8 cellular contexts compared by ENCODE assay signal in the genomic region with DNA sequence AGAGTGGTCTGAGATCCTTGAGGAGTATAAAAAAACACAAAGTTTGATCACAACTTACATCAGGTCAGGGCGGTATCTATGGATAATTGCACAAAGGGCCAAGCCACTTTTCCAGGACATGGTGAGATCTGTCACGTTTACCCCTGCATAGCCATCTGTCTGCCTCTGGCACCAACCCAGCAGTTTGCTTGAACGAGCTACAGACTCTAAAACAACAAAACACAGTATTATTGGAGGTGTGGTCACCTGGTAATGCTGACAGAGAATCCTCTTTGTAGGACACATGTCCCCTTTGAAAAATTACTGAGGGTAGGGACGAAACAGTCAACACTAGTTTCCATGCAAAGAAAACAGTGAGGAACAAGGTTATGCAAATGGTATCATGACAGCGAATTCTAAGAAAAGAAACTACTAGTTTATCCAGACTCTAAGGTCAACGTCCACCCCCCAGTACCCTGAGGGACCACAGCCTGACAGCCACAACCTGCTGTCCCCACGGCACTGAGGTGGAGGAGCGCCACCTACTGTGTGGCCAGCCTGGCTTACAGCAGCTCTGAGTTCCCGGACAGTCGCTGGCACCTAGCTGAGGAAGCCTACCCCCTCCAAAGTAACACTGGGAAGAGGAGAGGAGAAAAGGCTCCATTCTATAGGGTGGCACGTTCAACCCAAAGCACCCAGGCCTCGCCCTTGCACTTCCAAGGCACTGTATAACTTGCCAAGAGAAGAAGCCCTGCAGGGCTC.
A peak's percentile ranks its signal among the peaks of the same experiment; 100 is the strongest.
DNase-seq lines count a peak whose midpoint lies in the region; ATAC-seq and TF ChIP-seq lines count a peak whose summit lies in the region.

No MANE protein-coding gene starts in this region.

- no peak overlapping the region for H3K4me3 Mint-ChIP-seq in osteocyte (ENCODE audit: unreplicated experiment)
- H3K4me3 Mint-ChIP-seq in activated CD8-positive, alpha-beta memory T cell treated with anti-CD3 and anti-CD28 coated beads, Interleukin-2, amount 10 ng/mL, durations not matched to agents 7 days and 5 days = no peak overlapping the region
- H3K4me3 Mint-ChIP-seq in natural killer cell treated with Interleukin-12 subunit alpha and Interleukin-12 subunit beta and Interleukin-15 and Interleukin-18, amount 100 ng/mL, for 72 hours = no peak overlapping the region

- no peak overlapping the region for H3K14ac ChIP-seq in trophoblast cell (ENCODE audit: low read length)

- DNase-seq in GM12865 (ENCODE audit: low read depth) (peak; percentile 26), NCI-H69 (lab: John Stamatoyannopoulos, UW) (peak; percentile 89), esophagus squamous epithelium (lab: John Stamatoyannopoulos, UW) (no peak), osteocyte (ENCODE audit: extremely low spot score, unreplicated experiment) (no peak), trophoblast cell (no peak)
- DNase-seq in activated CD8-positive, alpha-beta memory T cell treated with anti-CD3 and anti-CD28 coated beads, Interleukin-2, amount 10 ng/mL, durations not matched to agents 7 days and 5 days = no peak
- DNase-seq in natural killer cell treated with Interleukin-12 subunit alpha and Interleukin-12 subunit beta and Interleukin-15 and Interleukin-18, amount 100 ng/mL, for 72 hours (ENCODE audit: low spot score) = no peak
- no peak for DNase-seq in stimulated activated CD4-positive, alpha-beta T cell treated with anti-CD3 and anti-CD28 coated beads, Interleukin-15, amount 100 ng/mL, for 24 hours

- no peak overlapping the region for H3K23ac ChIP-seq in trophoblast cell (ENCODE audit: low read length)

- no peak overlapping the region for H2BK12ac ChIP-seq in trophoblast cell (ENCODE audit: low read length)

- no peak overlapping the region for H4K12ac ChIP-seq in trophoblast cell (ENCODE audit: low read depth, low read length)

- intact Hi-C loops in esophagus squamous epithelium (cut with DNase I) = loop anchor here (10.0 kb wide), 2 partner anchors 57 to 183 kb away; a partner anchor contains a TSS

- H3K4me3 ChIP-seq in GM12865 (ENCODE audit: low read depth, low read length) (no peak overlapping the region), esophagus squamous epithelium (no peak overlapping the region), trophoblast cell (ENCODE audit: low read depth, low read length) (no peak overlapping the region)

- H3K27ac ChIP-seq in esophagus squamous epithelium (peak overlapping the region in 2 of 4 donors; percentile 32 to 59), trophoblast cell (ENCODE audit: low read depth, low read length) (no peak overlapping the region)

- H3K9me3 ChIP-seq in esophagus squamous epithelium (no peaks in the 10 kb centered on the region), trophoblast cell (ENCODE audit: insufficient read depth, low read depth, low read length) (no peaks in the 10 kb centered on the region)

- H3K27ac Mint-ChIP-seq in osteocyte (ENCODE audit: unreplicated experiment) = no peak overlapping the region
- no peak overlapping the region for H3K27ac Mint-ChIP-seq in activated CD8-positive, alpha-beta memory T cell treated with anti-CD3 and anti-CD28 coated beads, Interleukin-2, amount 10 ng/mL, durations not matched to agents 7 days and 5 days
- no peak overlapping the region for H3K27ac Mint-ChIP-seq in natural killer cell treated with Interleukin-12 subunit alpha and Interleukin-12 subunit beta and Interleukin-15 and Interleukin-18, amount 100 ng/mL, for 72 hours

- H3K4ac ChIP-seq in trophoblast cell (ENCODE audit: low read depth, low read length) = no peak overlapping the region

- CTCF ChIA-PET in activated CD8-positive, alpha-beta memory T cell treated with anti-CD3 and anti-CD28 coated beads, Interleukin-2, amount 10 ng/mL, durations not matched to agents 7 days and 5 days (lab: Charles Lee) = interaction anchor here (1.0 to 1.9 kb wide), 2 partner anchors 62 to 184 kb away, joined by 4 to 6 read pairs; no protein-coding TSS in a partner anchor

- no peaks in the 10 kb centered on the region for H3K9me3 Mint-ChIP-seq in osteocyte (ENCODE audit: unreplicated experiment)
- H3K9me3 Mint-ChIP-seq in activated CD8-positive, alpha-beta memory T cell treated with anti-CD3 and anti-CD28 coated beads, Interleukin-2, amount 10 ng/mL, durations not matched to agents 7 days and 5 days (ENCODE audit: low read depth) = no peaks in the 10 kb centered on the region
- H3K9me3 Mint-ChIP-seq in natural killer cell treated with Interleukin-12 subunit alpha and Interleukin-12 subunit beta and Interleukin-15 and Interleukin-18, amount 100 ng/mL, for 72 hours = no peaks in the 10 kb centered on the region

- no peak for ATAC-seq in activated CD8-positive, alpha-beta memory T cell treated with anti-CD3 and anti-CD28 coated beads, Interleukin-2, amount 10 ng/mL, durations not matched to agents 7 days and 5 days
- no peak for ATAC-seq in natural killer cell treated with Interleukin-12 subunit alpha and Interleukin-12 subunit beta and Interleukin-15 and Interleukin-18, amount 100 ng/mL, for 72 hours

- H3K79me1 ChIP-seq in trophoblast cell (ENCODE audit: low read length) = peaks cover 1% of the 10 kb centered on the region

- no peak overlapping the region for H3K4me2 ChIP-seq in trophoblast cell (ENCODE audit: low read length)

- 54 to 56% methylated on average over 9 to 12 of the region's 12 CpGs for WGBS in esophagus squamous epithelium, 2 donors
- no CpG with 5 or more reads among the region's 12 CpGs for WGBS in trophoblast cell (ENCODE audit: extremely low coverage, insufficient coverage, insufficient read length)

- H3K27me3 ChIP-seq in esophagus squamous epithelium (no peaks in the 10 kb centered on the region), trophoblast cell (ENCODE audit: insufficient read depth, low read length) (no peaks in the 10 kb centered on the region)

- H2AK5ac ChIP-seq in trophoblast cell (ENCODE audit: low read length) = no peak overlapping the region

- H3K79me2 ChIP-seq in trophoblast cell (ENCODE audit: control insufficient read depth, insufficient read depth, low read length, poor library complexity) = peaks cover 1% of the 10 kb centered on the region

- no peak overlapping the region for H2BK120ac ChIP-seq in trophoblast cell (ENCODE audit: insufficient read depth, low read length, poor library complexity)

- H3K36me3 ChIP-seq in esophagus squamous epithelium (peaks cover 0 to 99% (median 13%) of the 10 kb centered on the region in 3 donors), trophoblast cell (ENCODE audit: control insufficient read depth in 1 of 2, insufficient read depth in 2 of 2, low read length in 2 of 2) (peaks cover 10 to 18% of the 10 kb centered on the region in 2 experiments)

- TF ChIP-seq POLR2A in esophagus squamous epithelium (IDR thresholded peaks at IDR 0.05) = no peak

- H4K8ac ChIP-seq in trophoblast cell (ENCODE audit: low read depth, low read length) = no peak overlapping the region

- TF ChIP-seq CTCF in GM12865 (IDR thresholded peaks at IDR 0.05; ENCODE audit: insufficient read depth, low read depth, low read length, missing control alignments) (peak; percentile 38), esophagus squamous epithelium (IDR thresholded peaks at IDR 0.05) (peak in 5 of 6 experiments; percentile 39 to 54 (median 46)), osteocyte (IDR thresholded peaks at IDR 0.05) (peak; percentile 23)

- H2BK5ac ChIP-seq in trophoblast cell (ENCODE audit: low read depth, low read length, poor library complexity) = no peak overlapping the region

- no peak overlapping the region for H2AFZ ChIP-seq in trophoblast cell (ENCODE audit: insufficient read depth, low read length, poor library complexity)

- H3K27me3 Mint-ChIP-seq in osteocyte (ENCODE audit: unreplicated experiment) = no peaks in the 10 kb centered on the region
- no peaks in the 10 kb centered on the region for H3K27me3 Mint-ChIP-seq in activated CD8-positive, alpha-beta memory T cell treated with anti-CD3 and anti-CD28 coated beads, Interleukin-2, amount 10 ng/mL, durations not matched to agents 7 days and 5 days
- no peaks in the 10 kb centered on the region for H3K27me3 Mint-ChIP-seq in natural killer cell treated with Interleukin-12 subunit alpha and Interleukin-12 subunit beta and Interleukin-15 and Interleukin-18, amount 100 ng/mL, for 72 hours

- peaks cover 38% of the 10 kb centered on the region for H3K36me3 Mint-ChIP-seq in osteocyte (ENCODE audit: unreplicated experiment)
- H3K36me3 Mint-ChIP-seq in activated CD8-positive, alpha-beta memory T cell treated with anti-CD3 and anti-CD28 coated beads, Interleukin-2, amount 10 ng/mL, durations not matched to agents 7 days and 5 days = peaks cover 7% of the 10 kb centered on the region
- H3K36me3 Mint-ChIP-seq in natural killer cell treated with Interleukin-12 subunit alpha and Interleukin-12 subunit beta and Interleukin-15 and Interleukin-18, amount 100 ng/mL, for 72 hours = peaks cover 7% of the 10 kb centered on the region

- no peak overlapping the region for H3K9ac ChIP-seq in trophoblast cell (ENCODE audit: low read length)

- H4K91ac ChIP-seq in trophoblast cell (ENCODE audit: low read depth, low read length) = no peak overlapping the region

- H3K4me1 ChIP-seq in esophagus squamous epithelium (peaks cover 0 to 23% (median 0%) of the 10 kb centered on the region in 3 donors), trophoblast cell (ENCODE audit: control insufficient read depth in 1 of 2, insufficient read depth in 2 of 2, low read length in 2 of 2) (peaks cover 3 to 4% of the 10 kb centered on the region in 2 experiments)

- no peak overlapping the region for H3K18ac ChIP-seq in trophoblast cell (ENCODE audit: low read length)

- H3K4me1 Mint-ChIP-seq in osteocyte (ENCODE audit: unreplicated experiment) = no peaks in the 10 kb centered on the region
- H3K4me1 Mint-ChIP-seq in activated CD8-positive, alpha-beta memory T cell treated with anti-CD3 and anti-CD28 coated beads, Interleukin-2, amount 10 ng/mL, durations not matched to agents 7 days and 5 days = no peaks in the 10 kb centered on the region
- H3K4me1 Mint-ChIP-seq in natural killer cell treated with Interleukin-12 subunit alpha and Interleukin-12 subunit beta and Interleukin-15 and Interleukin-18, amount 100 ng/mL, for 72 hours (ENCODE audit: low read depth in 2 of 2) = peaks cover 0 to 2% of the 10 kb centered on the region in 2 donors

Comparison
In these comparisons a context has a peak if more than half of its experiments do, and no peak if none do; other contexts are left out.
1. DNase-seq: peak in GM12865 (single experiment) and NCI-H69 (single experiment); none in esophagus squamous epithelium (single experiment), osteocyte (single experiment), activated CD8-positive, alpha-beta memory T cell treated with anti-CD3 and anti-CD28 coated beads, Interleukin-2, amount 10 ng/mL, durations not matched to agents 7 days and 5 days (single experiment), natural killer cell treated with Interleukin-12 subunit alpha and Interleukin-12 subunit beta and Interleukin-15 and Interleukin-18, amount 100 ng/mL, for 72 hours (single experiment), stimulated activated CD4-positive, alpha-beta T cell treated with anti-CD3 and anti-CD28 coated beads, Interleukin-15, amount 100 ng/mL, for 24 hours (single experiment) and trophoblast cell (0 of 2).
2. Peak in every context shown above with its lines, with median percentiles within 50 percentile points of each other: CTCF ChIP-seq.